Comparison of ENCODE assay signal across 30 cellular contexts in the genomic region with DNA sequence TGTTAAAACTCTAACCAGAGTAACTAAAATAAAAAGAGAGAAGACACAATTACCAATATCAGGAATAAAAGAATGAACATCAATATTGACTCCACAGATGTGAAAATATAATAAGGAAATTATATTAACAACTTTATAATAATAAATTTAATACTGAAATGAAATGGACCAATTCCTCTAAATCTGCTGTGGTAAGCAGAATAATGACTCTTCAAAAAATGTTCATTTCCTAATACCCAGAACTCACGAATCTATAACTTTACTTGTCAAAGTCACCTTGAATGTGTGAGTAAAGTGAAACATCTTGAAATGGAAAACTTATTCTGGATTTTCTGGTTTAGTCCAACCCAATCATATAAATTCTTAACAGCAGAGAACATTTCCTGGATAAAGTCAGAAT.
"Had no signal": no experiment of that assay in that cellular context is flagged by ENCODE, and none has a peak within 500 bp of the region (broad histone marks: within the 10 kb centered on the region; RNA-seq: fewer than 3 reads in every experiment).

No MANE protein-coding gene starts in this region.

- FAIRE-seq: endometrium, endothelial cell of umbilical vein had no signal

- H3K9me3 ChIP-seq: adrenal gland, body of pancreas, colonic mucosa, gastrocnemius medialis had no signal

- H3K4me1 ChIP-seq: adrenal gland, body of pancreas, colonic mucosa, gastrocnemius medialis had no signal

- H3K27me3 Mint-ChIP-seq: activated CD4-positive, alpha-beta memory T cell treated with anti-CD3 and anti-CD28 coated beads for 36 hours; activated CD4-positive, alpha-beta T cell treated with anti-CD3 and anti-CD28 coated beads for 36 hours; activated CD4-positive, alpha-beta T cell treated with anti-CD3 and anti-CD28 coated beads, Interleukin-2, amount 10 ng/mL, durations not matched to agents 24 days and 14 days; activated CD8-positive, alpha-beta memory T cell treated with anti-CD3 and anti-CD28 coated beads, Interleukin-2, amount 10 ng/mL, durations not matched to agents 7 days and 5 days; activated naive CD4-positive, alpha-beta T cell treated with anti-CD3 and anti-CD28 coated beads, Interleukin-2, amount 50 U/mL, for 24 hours; activated naive CD8-positive, alpha-beta T cell treated with anti-CD3 and anti-CD28 coated beads for 36 hours; activated naive CD8-positive, alpha-beta T cell treated with anti-CD3 and anti-CD28 coated beads, Interleukin-2, amount 50 U/mL, for 24 hours had no signal

- H3K36me3 Mint-ChIP-seq: activated CD4-positive, alpha-beta memory T cell treated with anti-CD3 and anti-CD28 coated beads for 36 hours; activated CD8-positive, alpha-beta memory T cell treated with anti-CD3 and anti-CD28 coated beads, Interleukin-2, amount 10 ng/mL, durations not matched to agents 7 days and 5 days; activated naive CD4-positive, alpha-beta T cell treated with anti-CD3 and anti-CD28 coated beads, Interleukin-2, amount 50 U/mL, for 24 hours; activated naive CD8-positive, alpha-beta T cell treated with anti-CD3 and anti-CD28 coated beads for 36 hours had no signal

- H3K4me1 Mint-ChIP-seq: activated CD4-positive, alpha-beta T cell treated with anti-CD3 and anti-CD28 coated beads for 36 hours; activated CD4-positive, alpha-beta T cell treated with anti-CD3 and anti-CD28 coated beads, Interleukin-2, amount 10 ng/mL, durations not matched to agents 24 days and 14 days; activated CD8-positive, alpha-beta memory T cell treated with anti-CD3 and anti-CD28 coated beads, Interleukin-2, amount 10 ng/mL, durations not matched to agents 7 days and 5 days; activated naive CD4-positive, alpha-beta T cell treated with anti-CD3 and anti-CD28 coated beads, Interleukin-2, amount 50 U/mL, for 24 hours; activated naive CD8-positive, alpha-beta T cell treated with anti-CD3 and anti-CD28 coated beads for 36 hours; activated naive CD8-positive, alpha-beta T cell treated with anti-CD3 and anti-CD28 coated beads, Interleukin-2, amount 50 U/mL, for 24 hours had no signal

- DNase-seq: activated CD4-positive, alpha-beta memory T cell treated with anti-CD3 and anti-CD28 coated beads for 36 hours; activated CD4-positive, alpha-beta T cell treated with anti-CD3 and anti-CD28 coated beads for 36 hours; activated CD4-positive, alpha-beta T cell treated with anti-CD3 and anti-CD28 coated beads, Interleukin-2, amount 10 ng/mL, durations not matched to agents 24 days and 14 days; activated CD4-positive, CD25-positive, alpha-beta regulatory T cell; activated CD4-positive, CD25-positive, alpha-beta regulatory T cell treated with anti-CD3 and anti-CD28 coated beads, Interleukin-2, amount 50 U/mL, for 72 hours; activated CD8-positive, alpha-beta memory T cell treated with anti-CD3 and anti-CD28 coated beads, Interleukin-2, amount 10 ng/mL, durations not matched to agents 7 days and 5 days; activated CD8-positive, alpha-beta memory T cell treated with anti-CD3 and anti-CD28 coated beads, Interleukin-2, amount 50 U/mL, for 4 hours; activated CD8-positive, alpha-beta T cell treated with anti-CD3 and anti-CD28 coated beads, Interleukin-2, amount 10 ng/mL, durations not matched to agents 7 days and 5 days; activated effector memory CD4-positive, alpha-beta T cell treated with anti-CD3 and anti-CD28 coated beads, Interleukin-2, amount 50 U/mL, for 16 hours; activated naive CD4-positive, alpha-beta T cell treated with anti-CD3 and anti-CD28 coated beads for 36 hours; activated naive CD8-positive, alpha-beta T cell treated with anti-CD3 and anti-CD28 coated beads for 36 hours; activated naive CD8-positive, alpha-beta T cell treated with anti-CD3 and anti-CD28 coated beads, Interleukin-2, amount 50 U/mL, for 24 hours; activated T-cell treated with anti-CD3 and anti-CD28 coated beads, Interleukin-2, amount 50 U/mL, for 1 hour; activated T-cell treated with anti-CD3 and anti-CD28 coated beads, Interleukin-2, amount 50 U/mL, for 48 hours; adrenal gland; amygdala; aorta; body of pancreas; caudate nucleus; colonic mucosa; effector CD8-positive, alpha-beta T cell; foreskin fibroblast; gastrocnemius medialis; T-helper 2 cell had no signal

- H3K36me3 ChIP-seq: adrenal gland, colonic mucosa, gastrocnemius medialis had no signal

- H3K9me3 Mint-ChIP-seq: activated CD4-positive, alpha-beta memory T cell treated with anti-CD3 and anti-CD28 coated beads for 36 hours; activated CD4-positive, alpha-beta T cell treated with anti-CD3 and anti-CD28 coated beads, Interleukin-2, amount 10 ng/mL, durations not matched to agents 24 days and 14 days; activated naive CD4-positive, alpha-beta T cell treated with anti-CD3 and anti-CD28 coated beads for 36 hours; activated naive CD4-positive, alpha-beta T cell treated with anti-CD3 and anti-CD28 coated beads, Interleukin-2, amount 50 U/mL, for 24 hours; activated naive CD8-positive, alpha-beta T cell treated with anti-CD3 and anti-CD28 coated beads for 36 hours; activated naive CD8-positive, alpha-beta T cell treated with anti-CD3 and anti-CD28 coated beads, Interleukin-2, amount 50 U/mL, for 24 hours; activated T-helper 1 cell treated with anti-CD3 and anti-CD28 coated beads, Interleukin-12 subunit alpha, Interleukin-12 subunit beta, Interleukin-2, Interleukin-4 antibody, amounts not matched to agents 30 ng/mL and 10 ng/mL and 1 ng/mL, durations not matched to agents 14 hours and 24 hours and 36 hours; activated T-helper 2 cell treated with anti-CD3 and anti-CD28 coated beads, Interferon-gamma antibody, Interleukin-2, Interleukin-4, amounts not matched to agents 10 μg/mL and 5 μg/mL and 100 μg/mL, durations not matched to agents 14 hours and 24 hours and 36 hours had no signal

- H3K27ac ChIP-seq: adrenal gland, body of pancreas, colonic mucosa, epithelial cell of prostate, gastrocnemius medialis had no signal

- ATAC-seq: activated CD4-positive, alpha-beta T cell treated with anti-CD3 and anti-CD28 coated beads for 36 hours; activated CD8-positive, alpha-beta memory T cell treated with anti-CD3 and anti-CD28 coated beads, Interleukin-2, amount 10 ng/mL, durations not matched to agents 7 days and 5 days; activated CD8-positive, alpha-beta T cell treated with anti-CD3 and anti-CD28 coated beads, Interleukin-2, amount 10 ng/mL, durations not matched to agents 7 days and 5 days; activated naive CD8-positive, alpha-beta T cell treated with anti-CD3 and anti-CD28 coated beads, Interleukin-2, amount 50 U/mL, for 24 hours; body of pancreas; gastrocnemius medialis had no signal

- H3K4me3 Mint-ChIP-seq: activated CD4-positive, alpha-beta memory T cell treated with anti-CD3 and anti-CD28 coated beads for 36 hours; activated CD4-positive, alpha-beta T cell treated with anti-CD3 and anti-CD28 coated beads for 36 hours; activated CD4-positive, alpha-beta T cell treated with anti-CD3 and anti-CD28 coated beads, Interleukin-2, amount 10 ng/mL, durations not matched to agents 24 days and 14 days; activated CD8-positive, alpha-beta memory T cell treated with anti-CD3 and anti-CD28 coated beads, Interleukin-2, amount 10 ng/mL, durations not matched to agents 7 days and 5 days; activated CD8-positive, alpha-beta T cell treated with anti-CD3 and anti-CD28 coated beads, Interleukin-2, amount 10 ng/mL, durations not matched to agents 7 days and 5 days; activated naive CD4-positive, alpha-beta T cell treated with anti-CD3 and anti-CD28 coated beads for 36 hours; activated naive CD4-positive, alpha-beta T cell treated with anti-CD3 and anti-CD28 coated beads, Interleukin-2, amount 50 U/mL, for 24 hours; activated naive CD8-positive, alpha-beta T cell treated with anti-CD3 and anti-CD28 coated beads for 36 hours; activated naive CD8-positive, alpha-beta T cell treated with anti-CD3 and anti-CD28 coated beads, Interleukin-2, amount 50 U/mL, for 24 hours; activated T-helper 1 cell treated with anti-CD3 and anti-CD28 coated beads, Interleukin-12 subunit alpha, Interleukin-12 subunit beta, Interleukin-2, Interleukin-4 antibody, amounts not matched to agents 30 ng/mL and 10 ng/mL and 1 ng/mL, durations not matched to agents 14 hours and 24 hours and 36 hours had no signal

- H3K27ac Mint-ChIP-seq: activated CD4-positive, alpha-beta memory T cell treated with anti-CD3 and anti-CD28 coated beads for 36 hours; activated CD4-positive, alpha-beta T cell treated with anti-CD3 and anti-CD28 coated beads for 36 hours; activated CD4-positive, alpha-beta T cell treated with anti-CD3 and anti-CD28 coated beads, Interleukin-2, amount 10 ng/mL, durations not matched to agents 24 days and 14 days; activated CD8-positive, alpha-beta memory T cell treated with anti-CD3 and anti-CD28 coated beads, Interleukin-2, amount 10 ng/mL, durations not matched to agents 7 days and 5 days; activated CD8-positive, alpha-beta T cell treated with anti-CD3 and anti-CD28 coated beads, Interleukin-2, amount 10 ng/mL, durations not matched to agents 7 days and 5 days; activated naive CD4-positive, alpha-beta T cell treated with anti-CD3 and anti-CD28 coated beads for 36 hours; activated naive CD4-positive, alpha-beta T cell treated with anti-CD3 and anti-CD28 coated beads, Interleukin-2, amount 50 U/mL, for 24 hours; activated naive CD8-positive, alpha-beta T cell treated with anti-CD3 and anti-CD28 coated beads for 36 hours; activated naive CD8-positive, alpha-beta T cell treated with anti-CD3 and anti-CD28 coated beads, Interleukin-2, amount 50 U/mL, for 24 hours; activated T-helper 1 cell treated with anti-CD3 and anti-CD28 coated beads, Interleukin-12 subunit alpha, Interleukin-12 subunit beta, Interleukin-2, Interleukin-4 antibody, amounts not matched to agents 30 ng/mL and 10 ng/mL and 1 ng/mL, durations not matched to agents 14 hours and 24 hours and 36 hours; activated T-helper 2 cell treated with anti-CD3 and anti-CD28 coated beads, Interferon-gamma antibody, Interleukin-2, Interleukin-4, amounts not matched to agents 10 μg/mL and 5 μg/mL and 100 μg/mL, durations not matched to agents 14 hours and 24 hours and 36 hours had no signal

- H3K4me3 ChIP-seq: adrenal gland, body of pancreas, colonic mucosa, gastrocnemius medialis had no signal

- H3K27me3 ChIP-seq: body of pancreas, colonic mucosa, gastrocnemius medialis had no signal
